Comparison of ENCODE assay signal across 8 cellular contexts in the genomic region with DNA sequence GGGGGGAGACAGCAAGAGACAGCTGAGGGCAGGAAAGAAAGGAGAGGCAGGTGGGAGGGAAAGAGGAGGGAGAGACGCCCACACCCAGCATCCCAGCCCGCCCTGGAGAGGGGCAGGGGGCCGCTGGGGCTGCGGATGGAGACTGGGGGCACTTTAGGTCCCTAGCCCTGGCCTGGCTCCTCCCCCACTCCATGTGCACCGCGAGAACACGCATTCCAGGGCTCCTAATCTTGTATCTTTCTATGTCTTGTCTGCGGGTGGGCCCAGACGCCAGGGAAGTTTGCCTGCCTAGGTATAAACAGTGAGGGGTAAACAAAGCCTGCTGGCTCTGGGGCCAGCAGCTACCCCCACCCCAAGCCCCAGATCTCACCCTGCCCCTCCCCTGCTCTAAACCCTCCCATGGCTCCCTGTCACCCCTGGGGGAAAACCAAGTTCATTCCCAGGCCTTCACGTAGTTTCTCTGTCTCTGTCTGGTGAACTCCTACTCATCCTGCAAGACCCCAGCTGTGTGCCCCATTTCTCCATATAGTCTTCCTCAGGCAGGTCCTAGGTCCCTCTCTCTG. TPM values are rescaled to one million over a fixed set of nuclear protein-coding genes. Genes with fewer than 3 reads are reported as not detected.
A peak's percentile ranks its signal among the peaks of the same experiment; 100 is the strongest.
DNase-seq lines count a peak whose midpoint lies in the region; ATAC-seq, FAIRE-seq and TF ChIP-seq lines count a peak whose summit lies in the region.
"Had no signal": no experiment of that assay in that cellular context is flagged by ENCODE, and none has a peak within 500 bp of the region (broad histone marks: within the 10 kb centered on the region; RNA-seq: fewer than 3 reads in every experiment).

No MANE protein-coding gene starts in this region.

- H3K4me1 Mint-ChIP-seq in activated CD8-positive, alpha-beta memory T cell treated with anti-CD3 and anti-CD28 coated beads, Interleukin-2, amount 10 ng/mL, durations not matched to agents 7 days and 5 days, result peaks cover 25% of the 10 kb centered on the region

- H3K9me3 Mint-ChIP-seq in activated CD8-positive, alpha-beta memory T cell treated with anti-CD3 and anti-CD28 coated beads, Interleukin-2, amount 10 ng/mL, durations not matched to agents 7 days and 5 days (ENCODE audit: low read depth), result no peaks in the 10 kb centered on the region

- intact Hi-C loops in esophagus squamous epithelium (cut with DNase I), result no loop called here

- CTCF ChIA-PET in activated CD8-positive, alpha-beta memory T cell treated with anti-CD3 and anti-CD28 coated beads, Interleukin-2, amount 10 ng/mL, durations not matched to agents 7 days and 5 days (lab: Charles Lee), result interaction anchor here (0.7 kb wide), 1 partner anchor 47 kb away, joined by 3 read pairs; no protein-coding TSS in a partner anchor

- H3K27ac ChIP-seq in esophagus squamous epithelium (peak overlapping the region; percentile 85 to 99 (median 94)), rectal smooth muscle tissue (ENCODE audit: low read depth, low read length) (peak overlapping the region; percentile 82)

- TF ChIP-seq CTCF in esophagus squamous epithelium (IDR thresholded peaks at IDR 0.05), result no peak

- peaks cover 70 to 92% (median 71%) of the 10 kb centered on the region in 3 donors for H3K4me1 ChIP-seq in esophagus squamous epithelium
- peaks cover 20% of the 10 kb centered on the region for H3K4me1 ChIP-seq in rectal smooth muscle tissue (ENCODE audit: control insufficient read depth, insufficient read depth, low read length)

- H3K4me3 ChIP-seq in esophagus squamous epithelium (peak overlapping the region in 2 of 4 donors; percentile 18 to 43), rectal smooth muscle tissue (ENCODE audit: low read length) (no peak overlapping the region)

- 0 out of 2 replicates have a peak, but pooled peaks have one; percentile 4 for TF ChIP-seq POLR2A in GM12892 (IDR thresholded peaks at IDR 0.05; ENCODE audit: low read depth, low read length)
- TF ChIP-seq POLR2A in esophagus squamous epithelium (IDR thresholded peaks at IDR 0.05), result no peak

- H3K36me3 ChIP-seq in esophagus squamous epithelium, result peaks cover 5 to 78% (median 21%) of the 10 kb centered on the region in 3 donors
- peaks cover 36% of the 10 kb centered on the region for H3K36me3 ChIP-seq in rectal smooth muscle tissue (ENCODE audit: control insufficient read depth, insufficient read depth, low read length)

- H3K27ac Mint-ChIP-seq in activated CD8-positive, alpha-beta memory T cell treated with anti-CD3 and anti-CD28 coated beads, Interleukin-2, amount 10 ng/mL, durations not matched to agents 7 days and 5 days, result no peak overlapping the region

- no peak for ATAC-seq in activated CD8-positive, alpha-beta memory T cell treated with anti-CD3 and anti-CD28 coated beads, Interleukin-2, amount 10 ng/mL, durations not matched to agents 7 days and 5 days
- ATAC-seq in GM21423 (IDR thresholded peaks at IDR 0.05; ENCODE audit: unreplicated experiment), result no peak

- no peak overlapping the region for H3K9ac ChIP-seq in rectal smooth muscle tissue (ENCODE audit: low read length)

- H3K27me3 ChIP-seq in esophagus squamous epithelium (no peaks in the 10 kb centered on the region), rectal smooth muscle tissue (ENCODE audit: control insufficient read depth, insufficient read depth, low read length) (no peaks in the 10 kb centered on the region)

- no peaks in the 10 kb centered on the region for H3K9me3 ChIP-seq in esophagus squamous epithelium

- 39 to 56% methylated on average over 9 to 10 of the region's 10 CpGs for WGBS in esophagus squamous epithelium, 2 donors

- H3K4me3 Mint-ChIP-seq in activated CD8-positive, alpha-beta memory T cell treated with anti-CD3 and anti-CD28 coated beads, Interleukin-2, amount 10 ng/mL, durations not matched to agents 7 days and 5 days, result no peak overlapping the region

- DNase-seq in GM12892 (ENCODE audit: insufficient read length) (no peak), NCI-H82 (lab: John Stamatoyannopoulos, UW) (peak; percentile 90), esophagus squamous epithelium (lab: John Stamatoyannopoulos, UW) (no peak), NCI-H526 (lab: John Stamatoyannopoulos, UW) (no peak)
- no peak for DNase-seq in activated CD8-positive, alpha-beta memory T cell treated with anti-CD3 and anti-CD28 coated beads, Interleukin-2, amount 10 ng/mL, durations not matched to agents 7 days and 5 days
- DNase-seq: foreskin melanocyte had no signal

- no peaks in the 10 kb centered on the region for H3K27me3 Mint-ChIP-seq in activated CD8-positive, alpha-beta memory T cell treated with anti-CD3 and anti-CD28 coated beads, Interleukin-2, amount 10 ng/mL, durations not matched to agents 7 days and 5 days

- H3K36me3 Mint-ChIP-seq in activated CD8-positive, alpha-beta memory T cell treated with anti-CD3 and anti-CD28 coated beads, Interleukin-2, amount 10 ng/mL, durations not matched to agents 7 days and 5 days, result peaks cover 39% of the 10 kb centered on the region

- FAIRE-seq in GM12892 (lab: Jason Lieb, UNC), result no peak

RNA-seq across cellular contexts. Expression of gene TLE5, which starts 5.8 kb away (rescaled TPM):
- polyA plus RNA-seq in GM12892 (2012; ENCODE audit: missing spikeins), result 137 TPM
- 100 to 1,000 TPM; 141 to 433 (median 298) TPM for total RNA-seq in esophagus squamous epithelium
- total RNA-seq in activated CD8-positive, alpha-beta memory T cell treated with anti-CD3 and anti-CD28 coated beads, Interleukin-2, amount 10 ng/mL, durations not matched to agents 7 days and 5 days, result 100 to 1,000 TPM; 508 to 583 TPM

RNA-seq across cellular contexts. Expression of gene TLE2, which starts 27.5 kb away (rescaled TPM):
- polyA plus RNA-seq in GM12892 (2012; ENCODE audit: missing spikeins), result 0.32 TPM
- total RNA-seq in esophagus squamous epithelium, result 10 to 100 TPM in 1 of 4 donors, 1 to 10 TPM in 3; 5.4 to 22.7 (median 7.6) TPM
- 1 to 10 TPM in 1 of 2 experiments, under 1 TPM in 1; 0.47 to 1.0 TPM for total RNA-seq in activated CD8-positive, alpha-beta memory T cell treated with anti-CD3 and anti-CD28 coated beads, Interleukin-2, amount 10 ng/mL, durations not matched to agents 7 days and 5 days

RNA-seq across cellular contexts. Expression of gene GNA11, which starts 37.6 kb away (rescaled TPM):
- polyA plus RNA-seq in GM12892 (2012; ENCODE audit: missing spikeins), result 3.7 TPM
- total RNA-seq in esophagus squamous epithelium, result 10 to 100 TPM; 21.2 to 39.7 (median 34.0) TPM
- total RNA-seq in activated CD8-positive, alpha-beta memory T cell treated with anti-CD3 and anti-CD28 coated beads, Interleukin-2, amount 10 ng/mL, durations not matched to agents 7 days and 5 days, result 1 to 10 TPM in 1 of 2 experiments, under 1 TPM in 1; 0.50 to 1.2 TPM

Comparison
In these comparisons a context has a peak if more than half of its experiments do, and no peak if none do; other contexts are left out.
1. RNA of gene GNA11, which starts 37.6 kb away (total RNA-seq): 21.2 to 39.7 TPM in esophagus squamous epithelium; 0.50 to 1.2 TPM in activated CD8-positive, alpha-beta memory T cell treated with anti-CD3 and anti-CD28 coated beads, Interleukin-2, amount 10 ng/mL, durations not matched to agents 7 days and 5 days; every median in the first group is over 4 times any median in the second.